Comparison of ENCODE assay signal across 7 cellular contexts in the genomic region with DNA sequence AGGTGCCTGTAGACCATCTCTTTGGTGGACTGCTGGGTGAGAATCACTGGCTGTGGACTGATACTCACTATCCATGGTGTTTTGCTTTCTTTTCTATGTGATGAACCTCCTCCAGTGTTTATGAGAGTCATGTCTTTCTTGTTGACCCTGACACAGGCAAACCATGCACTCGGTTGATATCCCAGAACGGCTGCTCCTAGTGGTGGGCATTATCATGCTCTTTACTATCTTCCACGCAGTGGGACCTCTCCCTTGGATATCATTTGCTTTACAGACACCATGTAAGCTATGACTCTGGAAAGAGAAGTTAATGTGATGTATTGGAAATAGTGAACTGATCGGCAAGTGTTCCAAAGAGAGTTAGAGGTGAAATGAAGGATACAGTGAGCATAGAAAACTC.
"Had no signal": no experiment of that assay in that cellular context is flagged by ENCODE, and none has a peak within 500 bp of the region (broad histone marks: within the 10 kb centered on the region; RNA-seq: fewer than 3 reads in every experiment).

No MANE protein-coding gene starts in this region.

- H3K4me3 ChIP-seq: GM23338, K562 had no signal

- H3K27ac ChIP-seq: HL-60 had no signal

- ATAC-seq: GM23338, K562 had no signal

- H3K27ac Mint-ChIP-seq: GM23338, H9 had no signal

- H2AFZ ChIP-seq: GM23338 had no signal

- H3K4me3 Mint-ChIP-seq: GM23338, H9 had no signal

- H3K9me3 Mint-ChIP-seq: GM23338 had no signal

- H3K4me2 ChIP-seq: GM23338 had no signal

- H3K4me1 Mint-ChIP-seq: GM23338, H9 had no signal

- DNase-seq: H9, HCEC 1CT, IMR-90, KG1 had no signal
